In the genomic region with DNA sequence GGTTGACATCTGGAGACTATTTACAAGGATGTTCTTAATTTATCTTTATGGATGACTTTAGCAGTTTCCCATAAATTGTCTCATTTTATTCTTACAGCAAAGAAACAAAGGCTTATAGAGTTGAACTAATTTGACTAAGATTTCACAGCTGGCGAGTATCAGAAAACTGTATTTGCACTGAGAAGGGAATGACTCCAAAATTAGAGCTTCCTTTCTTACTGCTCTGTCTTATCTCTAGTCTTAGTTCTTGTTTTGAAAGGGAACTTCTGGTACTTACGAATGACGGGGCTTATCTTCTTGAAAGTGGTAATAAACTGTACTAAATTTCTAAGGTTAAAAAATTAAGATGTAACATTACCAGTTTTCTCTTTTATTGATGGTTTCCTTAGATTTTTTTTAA, we compare ENCODE assay signal across 8 cellular contexts. TPM values are rescaled to one million over a fixed set of nuclear protein-coding genes. Genes with fewer than 3 reads are reported as not detected.
A peak's percentile ranks its signal among the peaks of the same experiment; 100 is the strongest.
DNase-seq lines count a peak whose midpoint lies in the region; ATAC-seq and TF ChIP-seq lines count a peak whose summit lies in the region.

No MANE protein-coding gene starts in this region.

- intact Hi-C loops in posterior vena cava (cut with DNase I), result no loop called here

- H3K9me3 ChIP-seq in gastroesophageal sphincter, result no peaks in the 10 kb centered on the region

- H3K27me3 ChIP-seq in gastroesophageal sphincter, result no peaks in the 10 kb centered on the region

- CTCF ChIA-PET in activated CD8-positive, alpha-beta memory T cell treated with anti-CD3 and anti-CD28 coated beads, Interleukin-2, amount 10 ng/mL, durations not matched to agents 7 days and 5 days (lab: Charles Lee), result interaction anchor here (1.3 kb wide), 1 partner anchor 11 kb away, joined by 3 read pairs; no protein-coding TSS in a partner anchor

- H3K27me3 Mint-ChIP-seq in activated CD8-positive, alpha-beta memory T cell treated with anti-CD3 and anti-CD28 coated beads, Interleukin-2, amount 10 ng/mL, durations not matched to agents 7 days and 5 days, result no peaks in the 10 kb centered on the region

- H3K36me3 ChIP-seq in gastroesophageal sphincter, result no peaks in the 10 kb centered on the region

- peaks cover 23% of the 10 kb centered on the region for H3K4me1 Mint-ChIP-seq in activated CD8-positive, alpha-beta memory T cell treated with anti-CD3 and anti-CD28 coated beads, Interleukin-2, amount 10 ng/mL, durations not matched to agents 7 days and 5 days

- H3K36me3 Mint-ChIP-seq in activated CD8-positive, alpha-beta memory T cell treated with anti-CD3 and anti-CD28 coated beads, Interleukin-2, amount 10 ng/mL, durations not matched to agents 7 days and 5 days, result peaks cover 18% of the 10 kb centered on the region

- no peaks in the 10 kb centered on the region for H3K9me3 Mint-ChIP-seq in activated CD8-positive, alpha-beta memory T cell treated with anti-CD3 and anti-CD28 coated beads, Interleukin-2, amount 10 ng/mL, durations not matched to agents 7 days and 5 days (ENCODE audit: low read depth)

- H3K27ac ChIP-seq in gastroesophageal sphincter, result peak overlapping the region; percentile 71 to 84 (median 78)

- ATAC-seq in GM21381 (IDR thresholded peaks at IDR 0.05; ENCODE audit: unreplicated experiment) (peak; percentile 67), HG03457 (IDR thresholded peaks at IDR 0.05; ENCODE audit: unreplicated experiment) (peak; percentile 69), gastroesophageal sphincter (no peak)
- no peak for ATAC-seq in activated CD8-positive, alpha-beta memory T cell treated with anti-CD3 and anti-CD28 coated beads, Interleukin-2, amount 10 ng/mL, durations not matched to agents 7 days and 5 days

- no peak overlapping the region for H3K4me3 ChIP-seq in gastroesophageal sphincter

- TF ChIP-seq EP300 in gastroesophageal sphincter (IDR thresholded peaks at IDR 0.05), result no peak

- peaks cover 39 to 92% (median 45%) of the 10 kb centered on the region in 3 donors for H3K4me1 ChIP-seq in gastroesophageal sphincter

- 4 to 7% methylated on average over 3 of the region's 3 CpGs for WGBS in gastroesophageal sphincter (ENCODE audit: low coverage in 1 of 2), 2 donors

- H3K4me3 Mint-ChIP-seq in activated CD8-positive, alpha-beta memory T cell treated with anti-CD3 and anti-CD28 coated beads, Interleukin-2, amount 10 ng/mL, durations not matched to agents 7 days and 5 days, result no peak overlapping the region

- no peak overlapping the region for H3K27ac Mint-ChIP-seq in activated CD8-positive, alpha-beta memory T cell treated with anti-CD3 and anti-CD28 coated beads, Interleukin-2, amount 10 ng/mL, durations not matched to agents 7 days and 5 days

- TF ChIP-seq POLR2A in gastroesophageal sphincter (IDR thresholded peaks at IDR 0.05), result no peak

- no peak for TF ChIP-seq CTCF in gastroesophageal sphincter (IDR thresholded peaks at IDR 0.05)

- peak; percentile 28 for DNase-seq in EH (ENCODE audit: low read depth)
- DNase-seq in posterior vena cava (ENCODE audit: low spot score), result no peak
- DNase-seq in activated CD8-positive, alpha-beta memory T cell treated with anti-CD3 and anti-CD28 coated beads, Interleukin-2, amount 10 ng/mL, durations not matched to agents 7 days and 5 days, result no peak
- no peak for DNase-seq in activated gamma-delta T cell (lab: John Stamatoyannopoulos, UW)
- DNase-seq in kidney glomerular epithelial cell (lab: John Stamatoyannopoulos, UW), result no peak

RNA-seq across cellular contexts. Expression of a gene that starts 13.6 kb away (rescaled TPM):
- total RNA-seq in gastroesophageal sphincter, result 10 to 100 TPM; 41.6 to 81.9 (median 65.6) TPM
- 10 to 100 TPM; 27.9 to 29.8 TPM for total RNA-seq in posterior vena cava
- 10 to 100 TPM; 27.3 to 30.2 TPM for total RNA-seq in activated CD8-positive, alpha-beta memory T cell treated with anti-CD3 and anti-CD28 coated beads, Interleukin-2, amount 10 ng/mL, durations not matched to agents 7 days and 5 days

RNA-seq across cellular contexts. Expression of a gene that starts 13.8 kb away (rescaled TPM):
- total RNA-seq in gastroesophageal sphincter (10 to 100 TPM in 2 of 4 donors, 1 to 10 TPM in 2; 7.4 to 12.8 (median 10.2) TPM), posterior vena cava (1 to 10 TPM; 6.9 to 7.3 TPM)
- total RNA-seq in activated CD8-positive, alpha-beta memory T cell treated with anti-CD3 and anti-CD28 coated beads, Interleukin-2, amount 10 ng/mL, durations not matched to agents 7 days and 5 days, result 10 to 100 TPM in 1 of 2 experiments, 1 to 10 TPM in 1; 7.2 to 13.9 TPM

Comparison
In these comparisons a context has a peak if more than half of its experiments do, and no peak if none do; other contexts are left out.
1. ATAC-seq: peak in GM21381 (single experiment) and HG03457 (single experiment); none in gastroesophageal sphincter (single experiment) and activated CD8-positive, alpha-beta memory T cell treated with anti-CD3 and anti-CD28 coated beads, Interleukin-2, amount 10 ng/mL, durations not matched to agents 7 days and 5 days (single experiment).